ENCODE assay signal across 1 cellular context in the genomic region with DNA sequence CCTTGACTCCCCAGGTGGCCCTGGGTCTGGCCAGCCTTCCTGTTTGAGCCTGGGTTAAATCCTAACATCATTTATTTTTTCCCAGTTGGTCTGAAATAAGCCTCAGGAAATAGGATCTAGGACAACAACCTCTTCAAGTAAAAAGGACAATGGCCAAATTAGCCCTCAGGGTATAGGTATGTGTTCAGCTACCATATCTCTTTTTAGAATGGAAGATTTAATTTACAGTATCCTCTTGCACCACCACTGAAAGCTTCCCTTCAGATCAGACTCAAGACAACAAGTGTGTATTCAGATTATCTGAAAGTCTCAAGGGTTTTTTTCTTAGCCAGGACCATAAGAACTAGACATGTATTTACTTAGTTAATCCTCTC.
TF ChIP-seq lines count a peak whose summit lies in the region.

No MANE protein-coding gene starts in this region.

TF ChIP-seq in WTC11, 78 proteins besides CTCF, POLR2A, EP300 and RAD21 (continued from another document):
- TF ChIP-seq, protein P1, sequence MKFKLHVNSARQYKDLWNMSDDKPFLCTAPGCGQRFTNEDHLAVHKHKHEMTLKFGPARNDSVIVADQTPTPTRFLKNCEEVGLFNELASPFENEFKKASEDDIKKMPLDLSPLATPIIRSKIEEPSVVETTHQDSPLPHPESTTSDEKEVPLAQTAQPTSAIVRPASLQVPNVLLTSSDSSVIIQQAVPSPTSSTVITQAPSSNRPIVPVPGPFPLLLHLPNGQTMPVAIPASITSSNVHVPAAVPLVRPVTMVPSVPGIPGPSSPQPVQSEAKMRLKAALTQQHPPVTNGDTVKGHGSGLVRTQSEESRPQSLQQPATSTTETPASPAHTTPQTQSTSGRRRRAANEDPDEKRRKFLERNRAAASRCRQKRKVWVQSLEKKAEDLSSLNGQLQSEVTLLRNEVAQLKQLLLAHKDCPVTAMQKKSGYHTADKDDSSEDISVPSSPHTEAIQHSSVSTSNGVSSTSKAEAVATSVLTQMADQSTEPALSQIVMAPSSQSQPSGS (CRISPR knock-in tag; IDR thresholded peaks at IDR 0.05; ENCODE audit: borderline replicate concordance, low read depth): no peak
- TF ChIP-seq EMX1 (CRISPR knock-in tag; IDR thresholded peaks at IDR 0.05): no peak
- TF ChIP-seq, protein P2, sequence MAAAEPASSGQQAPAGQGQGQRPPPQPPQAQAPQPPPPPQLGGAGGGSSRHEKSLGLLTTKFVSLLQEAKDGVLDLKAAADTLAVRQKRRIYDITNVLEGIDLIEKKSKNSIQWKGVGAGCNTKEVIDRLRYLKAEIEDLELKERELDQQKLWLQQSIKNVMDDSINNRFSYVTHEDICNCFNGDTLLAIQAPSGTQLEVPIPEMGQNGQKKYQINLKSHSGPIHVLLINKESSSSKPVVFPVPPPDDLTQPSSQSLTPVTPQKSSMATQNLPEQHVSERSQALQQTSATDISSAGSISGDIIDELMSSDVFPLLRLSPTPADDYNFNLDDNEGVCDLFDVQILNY (CRISPR knock-in tag; IDR thresholded peaks at IDR 0.05): no peak
- no peak for TF ChIP-seq FOXJ3 (CRISPR knock-in tag; IDR thresholded peaks at IDR 0.05; ENCODE audit: borderline replicate concordance)
- TF ChIP-seq, protein P3, sequence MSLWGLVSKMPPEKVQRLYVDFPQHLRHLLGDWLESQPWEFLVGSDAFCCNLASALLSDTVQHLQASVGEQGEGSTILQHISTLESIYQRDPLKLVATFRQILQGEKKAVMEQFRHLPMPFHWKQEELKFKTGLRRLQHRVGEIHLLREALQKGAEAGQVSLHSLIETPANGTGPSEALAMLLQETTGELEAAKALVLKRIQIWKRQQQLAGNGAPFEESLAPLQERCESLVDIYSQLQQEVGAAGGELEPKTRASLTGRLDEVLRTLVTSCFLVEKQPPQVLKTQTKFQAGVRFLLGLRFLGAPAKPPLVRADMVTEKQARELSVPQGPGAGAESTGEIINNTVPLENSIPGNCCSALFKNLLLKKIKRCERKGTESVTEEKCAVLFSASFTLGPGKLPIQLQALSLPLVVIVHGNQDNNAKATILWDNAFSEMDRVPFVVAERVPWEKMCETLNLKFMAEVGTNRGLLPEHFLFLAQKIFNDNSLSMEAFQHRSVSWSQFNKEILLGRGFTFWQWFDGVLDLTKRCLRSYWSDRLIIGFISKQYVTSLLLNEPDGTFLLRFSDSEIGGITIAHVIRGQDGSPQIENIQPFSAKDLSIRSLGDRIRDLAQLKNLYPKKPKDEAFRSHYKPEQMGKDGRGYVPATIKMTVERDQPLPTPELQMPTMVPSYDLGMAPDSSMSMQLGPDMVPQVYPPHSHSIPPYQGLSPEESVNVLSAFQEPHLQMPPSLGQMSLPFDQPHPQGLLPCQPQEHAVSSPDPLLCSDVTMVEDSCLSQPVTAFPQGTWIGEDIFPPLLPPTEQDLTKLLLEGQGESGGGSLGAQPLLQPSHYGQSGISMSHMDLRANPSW (CRISPR knock-in tag; conservative IDR thresholded peaks at IDR 0.05; ENCODE audit: low read depth): no peak
- TF ChIP-seq, protein P4, sequence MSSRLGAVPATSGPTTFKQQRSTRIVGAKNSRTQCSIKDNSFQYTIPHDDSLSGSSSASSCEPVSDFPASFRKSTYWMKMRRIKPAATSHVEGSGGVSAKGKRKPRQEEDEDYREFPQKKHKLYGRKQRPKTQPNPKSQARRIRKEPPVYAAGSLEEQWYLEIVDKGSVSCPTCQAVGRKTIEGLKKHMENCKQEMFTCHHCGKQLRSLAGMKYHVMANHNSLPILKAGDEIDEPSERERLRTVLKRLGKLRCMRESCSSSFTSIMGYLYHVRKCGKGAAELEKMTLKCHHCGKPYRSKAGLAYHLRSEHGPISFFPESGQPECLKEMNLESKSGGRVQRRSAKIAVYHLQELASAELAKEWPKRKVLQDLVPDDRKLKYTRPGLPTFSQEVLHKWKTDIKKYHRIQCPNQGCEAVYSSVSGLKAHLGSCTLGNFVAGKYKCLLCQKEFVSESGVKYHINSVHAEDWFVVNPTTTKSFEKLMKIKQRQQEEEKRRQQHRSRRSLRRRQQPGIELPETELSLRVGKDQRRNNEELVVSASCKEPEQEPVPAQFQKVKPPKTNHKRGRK (CRISPR knock-in tag; IDR thresholded peaks at IDR 0.05; ENCODE audit: borderline replicate concordance): no peak
- TF ChIP-seq, protein P5, sequence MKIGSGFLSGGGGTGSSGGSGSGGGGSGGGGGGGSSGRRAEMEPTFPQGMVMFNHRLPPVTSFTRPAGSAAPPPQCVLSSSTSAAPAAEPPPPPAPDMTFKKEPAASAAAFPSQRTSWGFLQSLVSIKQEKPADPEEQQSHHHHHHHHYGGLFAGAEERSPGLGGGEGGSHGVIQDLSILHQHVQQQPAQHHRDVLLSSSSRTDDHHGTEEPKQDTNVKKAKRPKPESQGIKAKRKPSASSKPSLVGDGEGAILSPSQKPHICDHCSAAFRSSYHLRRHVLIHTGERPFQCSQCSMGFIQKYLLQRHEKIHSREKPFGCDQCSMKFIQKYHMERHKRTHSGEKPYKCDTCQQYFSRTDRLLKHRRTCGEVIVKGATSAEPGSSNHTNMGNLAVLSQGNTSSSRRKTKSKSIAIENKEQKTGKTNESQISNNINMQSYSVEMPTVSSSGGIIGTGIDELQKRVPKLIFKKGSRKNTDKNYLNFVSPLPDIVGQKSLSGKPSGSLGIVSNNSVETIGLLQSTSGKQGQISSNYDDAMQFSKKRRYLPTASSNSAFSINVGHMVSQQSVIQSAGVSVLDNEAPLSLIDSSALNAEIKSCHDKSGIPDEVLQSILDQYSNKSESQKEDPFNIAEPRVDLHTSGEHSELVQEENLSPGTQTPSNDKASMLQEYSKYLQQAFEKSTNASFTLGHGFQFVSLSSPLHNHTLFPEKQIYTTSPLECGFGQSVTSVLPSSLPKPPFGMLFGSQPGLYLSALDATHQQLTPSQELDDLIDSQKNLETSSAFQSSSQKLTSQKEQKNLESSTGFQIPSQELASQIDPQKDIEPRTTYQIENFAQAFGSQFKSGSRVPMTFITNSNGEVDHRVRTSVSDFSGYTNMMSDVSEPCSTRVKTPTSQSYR (CRISPR knock-in tag; IDR thresholded peaks at IDR 0.05): no peak
- TF ChIP-seq SOX15 (CRISPR knock-in tag; IDR thresholded peaks at IDR 0.05): no peak
- TF ChIP-seq FOXP1 (CRISPR knock-in tag; IDR thresholded peaks at IDR 0.05; ENCODE audit: borderline replicate concordance): no peak
- TF ChIP-seq NFE2L1 (CRISPR knock-in tag; IDR thresholded peaks at IDR 0.05): no peak
- TF ChIP-seq, protein P6, sequence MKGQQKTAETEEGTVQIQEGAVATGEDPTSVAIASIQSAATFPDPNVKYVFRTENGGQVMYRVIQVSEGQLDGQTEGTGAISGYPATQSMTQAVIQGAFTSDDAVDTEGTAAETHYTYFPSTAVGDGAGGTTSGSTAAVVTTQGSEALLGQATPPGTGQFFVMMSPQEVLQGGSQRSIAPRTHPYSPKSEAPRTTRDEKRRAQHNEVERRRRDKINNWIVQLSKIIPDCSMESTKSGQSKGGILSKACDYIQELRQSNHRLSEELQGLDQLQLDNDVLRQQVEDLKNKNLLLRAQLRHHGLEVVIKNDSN (CRISPR knock-in tag; IDR thresholded peaks at IDR 0.05): no peak
- TF ChIP-seq KAT7 (CRISPR knock-in tag; IDR thresholded peaks at IDR 0.05; ENCODE audit: borderline replicate concordance): no peak
